In genomic region chr5:88827997-88828396, GRCh38 we compare ENCODE assay signal across 10 cellular contexts. TPM values are rescaled to one million over a fixed set of nuclear protein-coding genes. Genes with fewer than 3 reads are reported as not detected.
DNase-seq lines count a peak whose midpoint lies in the region; ATAC-seq and TF ChIP-seq lines count a peak whose summit lies in the region.
"Had no signal": no experiment of that assay in that cellular context is flagged by ENCODE, and none has a peak within 500 bp of the region (broad histone marks: within the 10 kb centered on the region; RNA-seq: fewer than 3 reads in every experiment).

No MANE protein-coding gene starts in this region.

- peaks cover 97% of the 10 kb centered on the region for H3K4me1 ChIP-seq in left ventricle myocardium inferior
- no peaks in the 10 kb centered on the region for H3K4me1 ChIP-seq in right lobe of liver
- no peaks in the 10 kb centered on the region for H3K4me1 ChIP-seq in uterus
- peaks cover 33% of the 10 kb centered on the region for H3K4me1 ChIP-seq in GM23338 (ENCODE audit: insufficient read depth)

- H2AFZ ChIP-seq in GM23338, result no peak overlapping the region

- H3K4me3 ChIP-seq in left ventricle myocardium inferior (peak overlapping the region; percentile 40), right lobe of liver (no peak overlapping the region), uterus (no peak overlapping the region), GM23338 (no peak overlapping the region)

- peak overlapping the region; percentile 89 for H3K27ac ChIP-seq in left ventricle myocardium inferior (replicated peaks)
- peak overlapping the region; percentile 5 to 48 (median 45) for H3K27ac ChIP-seq in right lobe of liver
- H3K27ac ChIP-seq in uterus, result peak overlapping the region; percentile 56 to 87
- H3K27ac ChIP-seq in GM23338 (ENCODE audit: low read depth), result no peak overlapping the region

- POLR2A ChIA-PET in activated CD8-positive, alpha-beta T cell treated with anti-CD3 and anti-CD28 coated beads, Interleukin-2, amount 10 ng/mL, durations not matched to agents 7 days and 5 days (lab: Charles Lee), result no interaction called here

- no peaks in the 10 kb centered on the region for H3K9me2 ChIP-seq in GM23338 (ENCODE audit: insufficient read depth)

- peaks cover 35% of the 10 kb centered on the region for H3K4me1 Mint-ChIP-seq in activated CD8-positive, alpha-beta T cell treated with anti-CD3 and anti-CD28 coated beads, Interleukin-2, amount 10 ng/mL, durations not matched to agents 7 days and 5 days (ENCODE audit: low read depth)
- H3K4me1 Mint-ChIP-seq in GM23338, result peaks cover 36% of the 10 kb centered on the region
- H3K4me1 Mint-ChIP-seq in mesothelial cell of epicardium, result peaks cover 28% of the 10 kb centered on the region

- 37% methylated on average over 1 of the region's 1 CpG for WGBS in right lobe of liver (ENCODE audit: insufficient coverage, low coverage, low lambda C conversion rate, missing lambda C conversion rate)

- no peak overlapping the region for H3K4me3 Mint-ChIP-seq in activated CD8-positive, alpha-beta T cell treated with anti-CD3 and anti-CD28 coated beads, Interleukin-2, amount 10 ng/mL, durations not matched to agents 7 days and 5 days
- H3K4me3 Mint-ChIP-seq in GM23338 (no peak overlapping the region), mesothelial cell of epicardium (no peak overlapping the region)

- H3K27me3 Mint-ChIP-seq in activated CD8-positive, alpha-beta T cell treated with anti-CD3 and anti-CD28 coated beads, Interleukin-2, amount 10 ng/mL, durations not matched to agents 7 days and 5 days (ENCODE audit: low read depth), result peaks cover 3% of the 10 kb centered on the region
- peaks cover 2% of the 10 kb centered on the region for H3K27me3 Mint-ChIP-seq in GM23338 (ENCODE audit: insufficient read depth, low read depth, poor library complexity)
- no peaks in the 10 kb centered on the region for H3K27me3 Mint-ChIP-seq in mesothelial cell of epicardium (ENCODE audit: low read depth)

- H3K4me2 ChIP-seq in GM23338, result no peak overlapping the region

- TF ChIP-seq POLR2A in right lobe of liver (IDR thresholded peaks at IDR 0.05) (no peak), uterus (IDR thresholded peaks at IDR 0.05) (no peak)

- H3K79me2 ChIP-seq in GM23338 (replicated peaks; ENCODE audit: insufficient read depth), result no peaks in the 10 kb centered on the region

- DNase-seq in left ventricle myocardium inferior (no peak), left cardiac atrium (no peak), right lobe of liver (no peak), uterus (no peak), GM23338 (ENCODE audit: low spot score) (no peak), NCI-H1092 (lab: John Stamatoyannopoulos, UW) (no peak), mesothelial cell of epicardium (ENCODE audit: low spot score in 2 of 2, unreplicated experiment in 2 of 2) (no peak)
- no peak for DNase-seq in activated CD8-positive, alpha-beta T cell treated with anti-CD3 and anti-CD28 coated beads, Interleukin-2, amount 10 ng/mL, durations not matched to agents 7 days and 5 days
- DNase-seq: NCI-H1105; stimulated activated CD4-positive, alpha-beta T cell treated with anti-CD3 and anti-CD28 coated beads, Interleukin-4, amount 100 ng/mL, for 1 hour had no signal

- TF ChIP-seq CTCF in left ventricle myocardium inferior (IDR thresholded peaks at IDR 0.05; ENCODE audit: borderline replicate concordance), result no peak
- no peak for TF ChIP-seq CTCF in right lobe of liver (IDR thresholded peaks at IDR 0.05)
- no peak for TF ChIP-seq CTCF in uterus (IDR thresholded peaks at IDR 0.05)
- TF ChIP-seq CTCF in GM23338 (conservative IDR thresholded peaks at IDR 0.05; ENCODE audit: low read depth in 2 of 2), result no peak
- no peak for TF ChIP-seq CTCF in mesothelial cell of epicardium (IDR thresholded peaks at IDR 0.05; ENCODE audit: unreplicated experiment)

- no peaks in the 10 kb centered on the region for H3F3A ChIP-seq in GM23338 (replicated peaks; ENCODE audit: low read depth)

- H3K9me3 Mint-ChIP-seq in activated CD8-positive, alpha-beta T cell treated with anti-CD3 and anti-CD28 coated beads, Interleukin-2, amount 10 ng/mL, durations not matched to agents 7 days and 5 days (ENCODE audit: insufficient read depth), result no peaks in the 10 kb centered on the region
- H3K9me3 Mint-ChIP-seq in GM23338 (no peaks in the 10 kb centered on the region), mesothelial cell of epicardium (no peaks in the 10 kb centered on the region)

- H3K27ac Mint-ChIP-seq in activated CD8-positive, alpha-beta T cell treated with anti-CD3 and anti-CD28 coated beads, Interleukin-2, amount 10 ng/mL, durations not matched to agents 7 days and 5 days, result no peak overlapping the region
- H3K27ac Mint-ChIP-seq in GM23338 (no peak overlapping the region), mesothelial cell of epicardium (no peak overlapping the region)

- no peaks in the 10 kb centered on the region for H3K36me3 Mint-ChIP-seq in activated CD8-positive, alpha-beta T cell treated with anti-CD3 and anti-CD28 coated beads, Interleukin-2, amount 10 ng/mL, durations not matched to agents 7 days and 5 days (ENCODE audit: low read depth)
- no peaks in the 10 kb centered on the region for H3K36me3 Mint-ChIP-seq in GM23338 (ENCODE audit: low read depth)
- H3K36me3 Mint-ChIP-seq in mesothelial cell of epicardium, result no peaks in the 10 kb centered on the region

- H3K36me3 ChIP-seq in left ventricle myocardium inferior (no peaks in the 10 kb centered on the region), right lobe of liver (no peaks in the 10 kb centered on the region), uterus (no peaks in the 10 kb centered on the region), GM23338 (ENCODE audit: insufficient read depth) (no peaks in the 10 kb centered on the region)

- H4K20me1 ChIP-seq in GM23338 (replicated peaks; ENCODE audit: insufficient read depth), result no peaks in the 10 kb centered on the region

- H3K27me3 ChIP-seq in left ventricle myocardium inferior (ENCODE audit: low read depth) (no peaks in the 10 kb centered on the region), right lobe of liver (peaks cover 0 to 4% of the 10 kb centered on the region in 2 donors), uterus (no peaks in the 10 kb centered on the region), GM23338 (ENCODE audit: insufficient read depth) (no peaks in the 10 kb centered on the region)

- ATAC-seq in left cardiac atrium, result no peak
- peak; percentile 53 for ATAC-seq in activated CD8-positive, alpha-beta T cell treated with anti-CD3 and anti-CD28 coated beads, Interleukin-2, amount 10 ng/mL, durations not matched to agents 7 days and 5 days
- no peak for ATAC-seq in right lobe of liver
- no peak for ATAC-seq in GM23338

- intact Hi-C loops in left ventricle myocardium inferior (cut with micrococcal nuclease) (loop anchor here (5.0 kb wide), 1 partner anchor 54 kb away; the partner anchor contains the start of gene MEF2C), left cardiac atrium (cut with DNase I) (loop anchor here in 1 of 2 donors (5.0 kb wide), 2 partner anchors 41 to 54 kb away; partner anchors contain the start of gene MEF2C), right lobe of liver (cut with DNase I) (no loop called here), uterus (cut with DNase I; ENCODE audit: low total_unique reads) (no loop called here)

- H3K9me3 ChIP-seq in left ventricle myocardium inferior (replicated peaks), result no peaks in the 10 kb centered on the region
- H3K9me3 ChIP-seq in right lobe of liver, result no peaks in the 10 kb centered on the region
- no peaks in the 10 kb centered on the region for H3K9me3 ChIP-seq in uterus

- CTCF ChIA-PET in activated CD8-positive, alpha-beta T cell treated with anti-CD3 and anti-CD28 coated beads, Interleukin-2, amount 10 ng/mL, durations not matched to agents 7 days and 5 days (lab: Charles Lee), result interaction anchor here (1.2 kb wide), 1 partner anchor 8 kb away, joined by 5 read pairs; no protein-coding TSS in a partner anchor

TF ChIP-seq in GM23338, 12 proteins besides CTCF, POLR2A, EP300 and RAD21:
- TF ChIP-seq ZNF114 (CRISPR knock-in tag; IDR thresholded peaks at IDR 0.05) (no peak), EZH2phosphoT487 (IDR thresholded peaks at IDR 0.05; ENCODE audit: unreplicated experiment) (no peak), POLR2AphosphoS5 (IDR thresholded peaks at IDR 0.05; ENCODE audit: low read depth) (no peak), CREB1 (CRISPR knock-in tag; IDR thresholded peaks at IDR 0.05; ENCODE audit: low read depth) (no peak)
- TF ChIP-seq, protein P1, sequence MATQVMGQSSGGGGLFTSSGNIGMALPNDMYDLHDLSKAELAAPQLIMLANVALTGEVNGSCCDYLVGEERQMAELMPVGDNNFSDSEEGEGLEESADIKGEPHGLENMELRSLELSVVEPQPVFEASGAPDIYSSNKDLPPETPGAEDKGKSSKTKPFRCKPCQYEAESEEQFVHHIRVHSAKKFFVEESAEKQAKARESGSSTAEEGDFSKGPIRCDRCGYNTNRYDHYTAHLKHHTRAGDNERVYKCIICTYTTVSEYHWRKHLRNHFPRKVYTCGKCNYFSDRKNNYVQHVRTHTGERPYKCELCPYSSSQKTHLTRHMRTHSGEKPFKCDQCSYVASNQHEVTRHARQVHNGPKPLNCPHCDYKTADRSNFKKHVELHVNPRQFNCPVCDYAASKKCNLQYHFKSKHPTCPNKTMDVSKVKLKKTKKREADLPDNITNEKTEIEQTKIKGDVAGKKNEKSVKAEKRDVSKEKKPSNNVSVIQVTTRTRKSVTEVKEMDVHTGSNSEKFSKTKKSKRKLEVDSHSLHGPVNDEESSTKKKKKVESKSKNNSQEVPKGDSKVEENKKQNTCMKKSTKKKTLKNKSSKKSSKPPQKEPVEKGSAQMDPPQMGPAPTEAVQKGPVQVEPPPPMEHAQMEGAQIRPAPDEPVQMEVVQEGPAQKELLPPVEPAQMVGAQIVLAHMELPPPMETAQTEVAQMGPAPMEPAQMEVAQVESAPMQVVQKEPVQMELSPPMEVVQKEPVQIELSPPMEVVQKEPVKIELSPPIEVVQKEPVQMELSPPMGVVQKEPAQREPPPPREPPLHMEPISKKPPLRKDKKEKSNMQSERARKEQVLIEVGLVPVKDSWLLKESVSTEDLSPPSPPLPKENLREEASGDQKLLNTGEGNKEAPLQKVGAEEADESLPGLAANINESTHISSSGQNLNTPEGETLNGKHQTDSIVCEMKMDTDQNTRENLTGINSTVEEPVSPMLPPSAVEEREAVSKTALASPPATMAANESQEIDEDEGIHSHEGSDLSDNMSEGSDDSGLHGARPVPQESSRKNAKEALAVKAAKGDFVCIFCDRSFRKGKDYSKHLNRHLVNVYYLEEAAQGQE (IDR thresholded peaks at IDR 0.05; ENCODE audit: unreplicated experiment), result no peak

RNA-seq across cellular contexts. Expression of gene MEF2C, which starts 55.0 kb away (rescaled TPM):
- 54.2 TPM for total RNA-seq in left ventricle myocardium inferior
- 10 to 100 TPM; 48.3 to 53.7 TPM for total RNA-seq in left cardiac atrium
- under 1 TPM; 0.13 to 0.53 TPM for total RNA-seq in activated CD8-positive, alpha-beta T cell treated with anti-CD3 and anti-CD28 coated beads, Interleukin-2, amount 10 ng/mL, durations not matched to agents 7 days and 5 days
- total RNA-seq in right lobe of liver, result 10 to 100 TPM in 2 of 6 experiments, 1 to 10 TPM in 4; 4.4 to 19.4 (median 6.4) TPM
- 100 to 1,000 TPM in 1 of 4 donors, 10 to 100 TPM in 3; 30.3 to 134 (median 70.3) TPM for total RNA-seq in uterus
- total RNA-seq in GM23338 (2014; rRNA removed; shearing (Covaris generic)), result 0.97 and 1.2 TPM in 2 replicates
- 1.6 and 1.8 TPM in 2 replicates for polyA plus RNA-seq in GM23338 (2016; fragmentation: Nextera tagmentation; extraction: Ambion mirVana)
- total RNA-seq in mesothelial cell of epicardium, result 8.4 to 9.6 TPM (median 9.1 TPM) in 3 replicates
